ENCODE assay signal across 8 cellular contexts in the genomic region with DNA sequence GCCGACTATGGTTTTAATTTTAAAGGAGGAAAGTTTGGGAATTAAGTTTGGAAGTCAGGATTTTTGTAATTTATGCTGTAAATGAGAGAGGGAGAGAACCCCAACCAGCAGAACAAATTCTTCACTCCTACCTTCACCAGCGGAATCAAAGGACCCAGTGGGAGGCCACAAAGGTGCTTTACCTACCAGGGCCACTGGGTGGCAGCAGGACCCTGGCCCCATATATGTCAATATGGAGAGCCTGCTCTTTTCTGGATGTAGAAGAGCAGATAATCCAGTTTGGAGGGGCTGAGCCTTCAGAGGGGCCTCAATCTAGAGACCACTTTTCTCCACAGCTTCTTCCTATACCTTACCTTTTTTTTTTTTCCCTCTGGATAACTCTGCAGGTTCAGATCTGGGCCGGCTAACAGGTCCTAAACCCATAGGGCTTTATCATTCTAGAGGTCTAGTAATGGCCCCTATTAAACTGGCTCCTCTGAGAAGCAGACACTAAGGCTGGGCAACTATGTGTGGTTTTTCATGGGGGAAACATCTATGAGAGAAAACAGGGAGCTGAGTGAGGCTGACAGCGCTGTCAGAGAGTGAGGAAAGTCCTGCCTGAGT. TPM values are rescaled to one million over a fixed set of nuclear protein-coding genes. Genes with fewer than 3 reads are reported as not detected.
A peak's percentile ranks its signal among the peaks of the same experiment; 100 is the strongest.
DNase-seq lines count a peak whose midpoint lies in the region; ATAC-seq and TF ChIP-seq lines count a peak whose summit lies in the region.

No MANE protein-coding gene starts in this region.

- H4K91ac ChIP-seq in mesenchymal stem cell (ENCODE audit: low read length) = peak overlapping the region; percentile 2

- no peak overlapping the region for H2AFZ ChIP-seq in mesenchymal stem cell (ENCODE audit: low read depth, low read length)

- H3K27ac ChIP-seq in mesenchymal stem cell (ENCODE audit: low read length, poor library complexity, severe bottlenecking) = no peak overlapping the region

- no peak for ATAC-seq in GM19452 (IDR thresholded peaks at IDR 0.05; ENCODE audit: unreplicated experiment)

- no peak overlapping the region for H2BK15ac ChIP-seq in mesenchymal stem cell (ENCODE audit: low read depth, poor library complexity, severe bottlenecking)

- H3K14ac ChIP-seq in mesenchymal stem cell (ENCODE audit: low read length in 2 of 2) = no peak overlapping the region

- no peak overlapping the region for H3K4me3 Mint-ChIP-seq in activated CD4-positive, alpha-beta memory T cell treated with anti-CD3 and anti-CD28 coated beads for 36 hours

- H3K4me1 Mint-ChIP-seq in activated CD4-positive, alpha-beta memory T cell treated with anti-CD3 and anti-CD28 coated beads for 36 hours (ENCODE audit: low read depth) = no peaks in the 10 kb centered on the region

- no peak overlapping the region for H2AK5ac ChIP-seq in mesenchymal stem cell (ENCODE audit: low read length, severe bottlenecking)

- H3K27me3 Mint-ChIP-seq in activated CD4-positive, alpha-beta memory T cell treated with anti-CD3 and anti-CD28 coated beads for 36 hours = peaks cover 4% of the 10 kb centered on the region

- no peak overlapping the region for H4K8ac ChIP-seq in mesenchymal stem cell (ENCODE audit: low read length)

- H3K9me3 Mint-ChIP-seq in activated CD4-positive, alpha-beta memory T cell treated with anti-CD3 and anti-CD28 coated beads for 36 hours = no peaks in the 10 kb centered on the region

- H3K4ac ChIP-seq in mesenchymal stem cell (ENCODE audit: low read depth in 1 of 2, low read length in 2 of 2) = no peak overlapping the region

- no peak overlapping the region for H3K23ac ChIP-seq in mesenchymal stem cell (ENCODE audit: low read length in 2 of 2)

- no peak overlapping the region for H3K9ac ChIP-seq in mesenchymal stem cell (ENCODE audit: low read length)

- H3K79me1 ChIP-seq in mesenchymal stem cell (replicated peaks; ENCODE audit: low read length, poor library complexity, severe bottlenecking) = no peaks in the 10 kb centered on the region

- H3K4me3 ChIP-seq in HFF-Myc (replicated peaks; ENCODE audit: low read depth, low read length) = no peak overlapping the region
- no peak overlapping the region for H3K4me3 ChIP-seq in mesenchymal stem cell (ENCODE audit: insufficient read depth in 1 of 2, low read depth in 1 of 2, low read length in 2 of 2)

- H3K4me1 ChIP-seq in mesenchymal stem cell (ENCODE audit: control insufficient read depth, insufficient read depth, low read depth, low read length) = peaks cover 8% of the 10 kb centered on the region

- 80% methylated on average over 2 of the region's 4 CpGs for WGBS in mesenchymal stem cell

- H2BK12ac ChIP-seq in mesenchymal stem cell (ENCODE audit: low read length in 2 of 2) = peak overlapping the region in 1 of 2 experiments; percentile 12

- H3K18ac ChIP-seq in mesenchymal stem cell (ENCODE audit: low read depth in 1 of 2, low read length in 2 of 2) = no peak overlapping the region

- CTCF ChIA-PET in activated CD4-positive, alpha-beta memory T cell treated with anti-CD3 and anti-CD28 coated beads for 36 hours (lab: Charles Lee) = interaction anchor here (0.7 to 17.3 kb wide), 16 partner anchors 9 to 184 kb away, joined by 3 to 288 read pairs (median 5); a partner anchor contains a TSS

- no peak overlapping the region for H3K27ac Mint-ChIP-seq in activated CD4-positive, alpha-beta memory T cell treated with anti-CD3 and anti-CD28 coated beads for 36 hours

- DNase-seq in D341Med (ENCODE audit: low spot score) (peak; percentile 70), HFF-Myc (ENCODE audit: extremely low read depth, low read depth) (peak; percentile 25), NCI-H510A treated with DMSO at 0.1 percent for 48 hours (lab: John Stamatoyannopoulos, UW) (peak; percentile 69), dermis microvascular lymphatic vessel endothelial cell (ENCODE audit: low read depth in 2 of 2) (peak; percentile 33 to 54), mesenchymal stem cell (peak; percentile 61)
- DNase-seq in activated CD4-positive, alpha-beta memory T cell treated with anti-CD3 and anti-CD28 coated beads for 36 hours = peak; percentile 88
- peak; percentile 50 to 63 for DNase-seq in stimulated activated CD8-positive, alpha-beta memory T cell treated with anti-CD3 and anti-CD28 coated beads, Interleukin-4, amount 100 ng/mL, for 1 hour (ENCODE audit: low read depth in 2 of 2, low spot score in 1 of 2)

- peak overlapping the region; percentile 23 for H2BK120ac ChIP-seq in mesenchymal stem cell (ENCODE audit: low read depth, low read length)

- peak; percentile 94 for TF ChIP-seq CTCF in HFF-Myc (IDR thresholded peaks at IDR 0.05; ENCODE audit: low read depth, low read length, missing control alignments)

- no peak overlapping the region for H3K4me2 ChIP-seq in mesenchymal stem cell (ENCODE audit: low read length, poor library complexity, severe bottlenecking)

- H3K27me3 ChIP-seq in mesenchymal stem cell (ENCODE audit: control insufficient read depth in 1 of 2, insufficient read depth in 1 of 2, low read length in 2 of 2) = peaks cover 10 to 39% of the 10 kb centered on the region in 2 experiments

- no peaks in the 10 kb centered on the region for H3K36me3 ChIP-seq in mesenchymal stem cell (ENCODE audit: control insufficient read depth in 1 of 2, insufficient read depth in 2 of 2, low read depth in 1 of 2, low read length in 2 of 2)

- no peak overlapping the region for H2BK5ac ChIP-seq in mesenchymal stem cell (ENCODE audit: low read depth, low read length, poor library complexity, severe bottlenecking)

- intact Hi-C loops in activated CD4-positive, alpha-beta memory T cell treated with anti-CD3 and anti-CD28 coated beads for 36 hours (cut with micrococcal nuclease) = loop anchor here (1.0 kb wide), 2 partner anchors 95 to 170 kb away; no protein-coding TSS in a partner anchor

- POLR2A ChIA-PET in activated CD4-positive, alpha-beta memory T cell treated with anti-CD3 and anti-CD28 coated beads for 36 hours (lab: Charles Lee) = interaction anchor here (1.2 kb wide), 1 partner anchor 29 kb away, joined by 3 read pairs; no protein-coding TSS in a partner anchor

- no peaks in the 10 kb centered on the region for H3K9me3 ChIP-seq in mesenchymal stem cell (ENCODE audit: control insufficient read depth, low read length)

- H3K36me3 Mint-ChIP-seq in activated CD4-positive, alpha-beta memory T cell treated with anti-CD3 and anti-CD28 coated beads for 36 hours = no peaks in the 10 kb centered on the region

RNA-seq across cellular contexts. Expression of a gene that starts 8.5 kb away (rescaled TPM):
- 100 to 1,000 TPM; 156 to 158 TPM for total RNA-seq in activated CD4-positive, alpha-beta memory T cell treated with anti-CD3 and anti-CD28 coated beads for 36 hours
- 41.2 and 104 TPM in 2 replicates for total RNA-seq in dermis microvascular lymphatic vessel endothelial cell
- 787 TPM for polyA plus RNA-seq in mesenchymal stem cell (2013, experiment 1 of 2)
- polyA plus RNA-seq in mesenchymal stem cell (2013, experiment 2 of 2) = 779 TPM

RNA-seq across cellular contexts. Expression of a gene that starts 8.5 kb away (rescaled TPM):
- not detected for total RNA-seq in activated CD4-positive, alpha-beta memory T cell treated with anti-CD3 and anti-CD28 coated beads for 36 hours
- total RNA-seq in dermis microvascular lymphatic vessel endothelial cell = not detected in 2 replicates
- 0.01 TPM for polyA plus RNA-seq in mesenchymal stem cell (2013, experiment 1 of 2)
- polyA plus RNA-seq in mesenchymal stem cell (2013, experiment 2 of 2) = not detected

RNA-seq across cellular contexts. Expression of a gene that starts 52.1 kb away (rescaled TPM):
- total RNA-seq in activated CD4-positive, alpha-beta memory T cell treated with anti-CD3 and anti-CD28 coated beads for 36 hours = 10 to 100 TPM; 50.5 to 51.5 TPM
- 25.8 and 45.6 TPM in 2 replicates for total RNA-seq in dermis microvascular lymphatic vessel endothelial cell
- polyA plus RNA-seq in mesenchymal stem cell (2013, experiment 1 of 2) = 64.5 TPM
- 69.0 TPM for polyA plus RNA-seq in mesenchymal stem cell (2013, experiment 2 of 2)

Comparison
In these comparisons a context has a peak if more than half of its experiments do, and no peak if none do; other contexts are left out.
1. DNase-seq: peak in every context shown above with its lines; median percentile 88 in activated CD4-positive, alpha-beta memory T cell treated with anti-CD3 and anti-CD28 coated beads for 36 hours; 70 in D341Med; 69 in NCI-H510A treated with DMSO at 0.1 percent for 48 hours; 61 in mesenchymal stem cell; 56 in stimulated activated CD8-positive, alpha-beta memory T cell treated with anti-CD3 and anti-CD28 coated beads, Interleukin-4, amount 100 ng/mL, for 1 hour; 44 in dermis microvascular lymphatic vessel endothelial cell; 25 in HFF-Myc.